ENCODE assay signal across 8 cellular contexts in genomic region chr1:234214911-234215892, GRCh38.
A peak's percentile ranks its signal among the peaks of the same experiment; 100 is the strongest.
DNase-seq lines count a peak whose midpoint lies in the region; ATAC-seq and TF ChIP-seq lines count a peak whose summit lies in the region.

No MANE protein-coding gene starts in this region.

- H3K9me3 ChIP-seq in ascending aorta = no peaks in the 10 kb centered on the region
- no peaks in the 10 kb centered on the region for H3K9me3 ChIP-seq in thyroid gland

- H3K4me3 ChIP-seq in ascending aorta = peak overlapping the region; percentile 51 to 57
- peak overlapping the region; percentile 53 for H3K4me3 ChIP-seq in kidney epithelial cell (ENCODE audit: low read depth, low read length)
- H3K4me3 ChIP-seq in thyroid gland (replicated peaks in 1 of 3) = peak overlapping the region in 2 of 3 donors; percentile 24 to 32

- 52 to 62% methylated on average over 10 to 12 of the region's 20 CpGs for WGBS in thyroid gland, 2 donors

- no peak overlapping the region for H3K27ac ChIP-seq in ascending aorta
- no peak overlapping the region for H3K27ac ChIP-seq in thyroid gland

- no peaks in the 10 kb centered on the region for H3K36me3 ChIP-seq in ascending aorta
- H3K36me3 ChIP-seq in kidney epithelial cell (ENCODE audit: control insufficient read depth, insufficient read depth, low read length) = no peaks in the 10 kb centered on the region
- H3K36me3 ChIP-seq in thyroid gland = no peaks in the 10 kb centered on the region

- no peak for DNase-seq in activated naive CD4-positive, alpha-beta T cell treated with anti-CD3 and anti-CD28 coated beads, Interleukin-2, amount 10 ng/mL, durations not matched to agents 7 days and 5 days
- no peak for DNase-seq in activated naive CD4-positive, alpha-beta T cell treated with anti-CD3 and anti-CD28 coated beads, Interleukin-2, amount 50 U/mL, for 16 hours
- DNase-seq in ascending aorta (ENCODE audit: low spot score in 2 of 2) (no peak), kidney epithelial cell (ENCODE audit: low read depth) (no peak), thyroid gland (peak; percentile 70 to 76), NOMO-1 (lab: John Stamatoyannopoulos, UW; ENCODE audit: unreplicated experiment in 2 of 2) (no peak)

- no peak for ATAC-seq in GM18873 (IDR thresholded peaks at IDR 0.05; ENCODE audit: low FRiP score, unreplicated experiment)
- no peak for ATAC-seq in HG03039 (IDR thresholded peaks at IDR 0.05; ENCODE audit: unreplicated experiment)

- H3K27me3 ChIP-seq in ascending aorta (no peaks in the 10 kb centered on the region), kidney epithelial cell (ENCODE audit: control insufficient read depth, insufficient read depth, low read length) (peaks cover 5% of the 10 kb centered on the region), thyroid gland (no peaks in the 10 kb centered on the region)

- intact Hi-C loops in ascending aorta (cut with DNase I) = no loop called here
- intact Hi-C loops in thyroid gland (cut with DNase I) = no loop called here

- H3K9me3 Mint-ChIP-seq in activated naive CD4-positive, alpha-beta T cell treated with anti-CD3 and anti-CD28 coated beads, Interleukin-2, amount 10 ng/mL, durations not matched to agents 7 days and 5 days = no peaks in the 10 kb centered on the region

- TF ChIP-seq CTCF in ascending aorta (IDR thresholded peaks at IDR 0.05) (no peak), kidney epithelial cell (IDR thresholded peaks at IDR 0.05; ENCODE audit: insufficient read depth, low read length, poor library complexity, severe bottlenecking) (no peak), thyroid gland (IDR thresholded peaks at IDR 0.05) (no peak)

- H3K36me3 Mint-ChIP-seq in activated naive CD4-positive, alpha-beta T cell treated with anti-CD3 and anti-CD28 coated beads, Interleukin-2, amount 10 ng/mL, durations not matched to agents 7 days and 5 days = peaks cover 25% of the 10 kb centered on the region

- TF ChIP-seq POLR2A in thyroid gland (IDR thresholded peaks at IDR 0.05) = no peak

- peaks cover 36% of the 10 kb centered on the region for H3K27me3 Mint-ChIP-seq in activated naive CD4-positive, alpha-beta T cell treated with anti-CD3 and anti-CD28 coated beads, Interleukin-2, amount 10 ng/mL, durations not matched to agents 7 days and 5 days

- H3K27ac Mint-ChIP-seq in activated naive CD4-positive, alpha-beta T cell treated with anti-CD3 and anti-CD28 coated beads, Interleukin-2, amount 10 ng/mL, durations not matched to agents 7 days and 5 days = peak overlapping the region; percentile 4

- CTCF ChIA-PET in activated naive CD4-positive, alpha-beta T cell treated with anti-CD3 and anti-CD28 coated beads, Interleukin-2, amount 10 ng/mL, durations not matched to agents 7 days and 5 days (lab: Charles Lee) = interaction anchor here (0.6 to 13.1 kb wide), 5 partner anchors 15 to 111 kb away, joined by 3 to 169 read pairs (median 24); no protein-coding TSS in a partner anchor

- H3K4me3 Mint-ChIP-seq in activated naive CD4-positive, alpha-beta T cell treated with anti-CD3 and anti-CD28 coated beads, Interleukin-2, amount 10 ng/mL, durations not matched to agents 7 days and 5 days = peak overlapping the region; percentile 76

- H3K4me1 ChIP-seq in ascending aorta = peaks cover 0 to 4% of the 10 kb centered on the region in 2 donors
- peaks cover 0 to 9% of the 10 kb centered on the region in 2 donors for H3K4me1 ChIP-seq in thyroid gland

- peaks cover 49% of the 10 kb centered on the region for H3K4me1 Mint-ChIP-seq in activated naive CD4-positive, alpha-beta T cell treated with anti-CD3 and anti-CD28 coated beads, Interleukin-2, amount 10 ng/mL, durations not matched to agents 7 days and 5 days

Comparison
In these comparisons a context has a peak if more than half of its experiments do, and no peak if none do; other contexts are left out.
1. DNase-seq: peak in thyroid gland (2 of 2); none in activated naive CD4-positive, alpha-beta T cell treated with anti-CD3 and anti-CD28 coated beads, Interleukin-2, amount 10 ng/mL, durations not matched to agents 7 days and 5 days (single experiment), activated naive CD4-positive, alpha-beta T cell treated with anti-CD3 and anti-CD28 coated beads, Interleukin-2, amount 50 U/mL, for 16 hours (single experiment), ascending aorta (0 of 2), kidney epithelial cell (single experiment) and NOMO-1 (0 of 2).
2. Peak in every context shown above with its lines, with median percentiles within 50 percentile points of each other: H3K4me3 ChIP-seq.